In genomic region chr12:10614056-10614370, GRCh38 we compare ENCODE assay signal across 8 cellular contexts. TPM values are rescaled to one million over a fixed set of nuclear protein-coding genes. Genes with fewer than 3 reads are reported as not detected.
A peak's percentile ranks its signal among the peaks of the same experiment; 100 is the strongest.
DNase-seq lines count a peak whose midpoint lies in the region; ATAC-seq, FAIRE-seq and TF ChIP-seq lines count a peak whose summit lies in the region.

No MANE protein-coding gene starts in this region.

- H3K27me3 Mint-ChIP-seq in endothelial cell (ENCODE audit: unreplicated experiment), result peaks cover 8% of the 10 kb centered on the region

- no peaks in the 10 kb centered on the region for H4K20me1 ChIP-seq in MM.1S (ENCODE audit: insufficient read depth, low read length)

- peak overlapping the region; percentile 99 for H3K27ac Mint-ChIP-seq in endothelial cell (ENCODE audit: unreplicated experiment)

- peak overlapping the region; percentile 96 for H3K9ac ChIP-seq in MM.1S (ENCODE audit: low read length)

- H3K36me3 ChIP-seq in MM.1S (replicated peaks; ENCODE audit: insufficient read depth, low read length), result no peaks in the 10 kb centered on the region; the same call in 1 of the 2 replicates
- no peaks in the 10 kb centered on the region for H3K36me3 ChIP-seq in pancreas

- no peaks in the 10 kb centered on the region for H3F3A ChIP-seq in MM.1S (ENCODE audit: insufficient read depth, low read length)

- peak overlapping the region; percentile 94 for H2AFZ ChIP-seq in MM.1S (ENCODE audit: low read length)

- 6% methylated on average over 4 of the region's 4 CpGs for WGBS in pancreas, 2 donors

- H3K27me3 ChIP-seq in MM.1S (replicated peaks; ENCODE audit: insufficient read depth, low read length), result no peaks in the 10 kb centered on the region
- no peaks in the 10 kb centered on the region for H3K27me3 ChIP-seq in pancreas

- H3K4me2 ChIP-seq in MM.1S (ENCODE audit: low read depth, low read length), result peak overlapping the region; percentile 78

- no peaks in the 10 kb centered on the region for H3K4me1 ChIP-seq in MM.1S (ENCODE audit: low read length)
- peaks cover 0 to 11% (median 0%) of the 10 kb centered on the region in 3 donors for H3K4me1 ChIP-seq in pancreas

- peaks cover 18% of the 10 kb centered on the region for H3K79me2 ChIP-seq in MM.1S (ENCODE audit: low read length)

- no peaks in the 10 kb centered on the region for H3K9me2 ChIP-seq in MM.1S (replicated peaks; ENCODE audit: insufficient read depth, low read length)

- no peaks in the 10 kb centered on the region for H3K9me3 Mint-ChIP-seq in endothelial cell (ENCODE audit: unreplicated experiment)

- intact Hi-C loops in pancreas (cut with DNase I), result no loop called here

- H3K4me3 Mint-ChIP-seq in endothelial cell (ENCODE audit: unreplicated experiment), result peak overlapping the region; percentile 99

- H3K27ac ChIP-seq in MM.1S (ENCODE audit: low read length) (no peak overlapping the region), pancreas (peak overlapping the region; percentile 77 to 89 (median 82))

- H3K4me3 ChIP-seq in GM12875 (ENCODE audit: low read depth, low read length), result peak overlapping the region; percentile 76
- peak overlapping the region; percentile 88 for H3K4me3 ChIP-seq in MM.1S (ENCODE audit: low read length)
- peak overlapping the region; percentile 60 to 83 (median 68) for H3K4me3 ChIP-seq in pancreas

- ATAC-seq in pancreas, result peak in 1 of 4 donors; percentile 8
- ATAC-seq in GM19395 (IDR thresholded peaks at IDR 0.05; ENCODE audit: unreplicated experiment), result no peak
- no peak for ATAC-seq in GM18517 (IDR thresholded peaks at IDR 0.05; ENCODE audit: unreplicated experiment)

- no peak for FAIRE-seq in pancreas (lab: Jason Lieb, UNC)

- DNase-seq in MM.1S (no peak), endothelial cell (ENCODE audit: low spot score) (no peak), pancreas (no peak), NCI-H2171 (lab: John Stamatoyannopoulos, UW) (no peak), SW 1271 (lab: John Stamatoyannopoulos, UW) (no peak)

- peaks cover 4% of the 10 kb centered on the region for H3K36me3 Mint-ChIP-seq in endothelial cell (ENCODE audit: low read depth, unreplicated experiment)

- no peaks in the 10 kb centered on the region for H3K9me3 ChIP-seq in MM.1S (replicated peaks; ENCODE audit: insufficient read depth, low read length)
- no peaks in the 10 kb centered on the region for H3K9me3 ChIP-seq in pancreas

- peaks cover 15% of the 10 kb centered on the region for H3K4me1 Mint-ChIP-seq in endothelial cell (ENCODE audit: unreplicated experiment)

- TF ChIP-seq CTCF in GM12875 (IDR thresholded peaks at IDR 0.05; ENCODE audit: borderline replicate concordance, insufficient read depth, low read depth, low read length) (no peak), MM.1S (IDR thresholded peaks at IDR 0.05; ENCODE audit: low read length) (no peak), endothelial cell (IDR thresholded peaks at IDR 0.05; ENCODE audit: unreplicated experiment) (no peak), pancreas (IDR thresholded peaks at IDR 0.05) (no peak)

RNA-seq across cellular contexts. Expression of gene MAGOHB, which starts 0.6 kb away (rescaled TPM):
- total RNA-seq in endothelial cell (ENCODE audit: unreplicated experiment) (23.8 TPM), pancreas (10 to 100 TPM in 2 of 6 donors, 1 to 10 TPM in 4; 5.4 to 11.4 (median 8.6) TPM)
- polyA plus RNA-seq in pancreas, result 10 to 100 TPM; 13.7 to 18.6 TPM

RNA-seq across cellular contexts. Expression of gene STYK1, which starts 59.8 kb away (rescaled TPM):
- total RNA-seq in endothelial cell (ENCODE audit: unreplicated experiment), result 11.4 TPM
- total RNA-seq in pancreas, result under 1 TPM in 4 of 6 donors, not detected in 2; 0.12 to 0.55 (median 0.23) TPM
- polyA plus RNA-seq in pancreas, result under 1 TPM; 0.04 to 0.07 TPM
